Comparison of ENCODE assay signal across 1 cellular context in the genomic region with DNA sequence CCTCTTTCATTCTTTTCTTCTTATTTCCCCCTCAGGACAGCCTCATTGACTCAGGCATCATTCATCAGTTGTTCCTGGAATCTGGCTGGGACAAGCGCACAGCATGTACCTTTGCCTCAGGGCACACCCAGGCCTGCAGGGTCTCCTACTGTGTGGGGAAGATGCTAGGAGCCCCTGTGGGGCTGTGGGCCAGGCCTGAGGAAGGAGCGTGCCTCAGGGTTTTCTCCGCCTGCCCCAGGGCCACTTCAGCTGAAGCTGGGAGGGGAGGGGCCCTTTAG.
TF ChIP-seq lines count a peak whose summit lies in the region.

No MANE protein-coding gene starts in this region.

TF ChIP-seq in IMR-90, 13 proteins besides CTCF, POLR2A, EP300 and RAD21:
- TF ChIP-seq NFE2L2 (IDR thresholded peaks at IDR 0.05; ENCODE audit: low read depth, low read length) = no peak
- no peak for TF ChIP-seq RCOR1 (IDR thresholded peaks at IDR 0.05; ENCODE audit: insufficient replicate concordance, low read length)
- no peak for TF ChIP-seq MAFK (IDR thresholded peaks at IDR 0.05; ENCODE audit: low read depth, low read length)
- no peak for TF ChIP-seq CHD1 (IDR thresholded peaks at IDR 0.05; ENCODE audit: low read depth, low read length)
- TF ChIP-seq SMC3 (IDR thresholded peaks at IDR 0.05; ENCODE audit: low read depth, low read length) = no peak
- TF ChIP-seq, protein P1, sequence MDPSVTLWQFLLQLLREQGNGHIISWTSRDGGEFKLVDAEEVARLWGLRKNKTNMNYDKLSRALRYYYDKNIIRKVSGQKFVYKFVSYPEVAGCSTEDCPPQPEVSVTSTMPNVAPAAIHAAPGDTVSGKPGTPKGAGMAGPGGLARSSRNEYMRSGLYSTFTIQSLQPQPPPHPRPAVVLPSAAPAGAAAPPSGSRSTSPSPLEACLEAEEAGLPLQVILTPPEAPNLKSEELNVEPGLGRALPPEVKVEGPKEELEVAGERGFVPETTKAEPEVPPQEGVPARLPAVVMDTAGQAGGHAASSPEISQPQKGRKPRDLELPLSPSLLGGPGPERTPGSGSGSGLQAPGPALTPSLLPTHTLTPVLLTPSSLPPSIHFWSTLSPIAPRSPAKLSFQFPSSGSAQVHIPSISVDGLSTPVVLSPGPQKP (IDR thresholded peaks at IDR 0.05; ENCODE audit: borderline replicate concordance, low read depth, low read length) = no peak
- TF ChIP-seq, protein P2, sequence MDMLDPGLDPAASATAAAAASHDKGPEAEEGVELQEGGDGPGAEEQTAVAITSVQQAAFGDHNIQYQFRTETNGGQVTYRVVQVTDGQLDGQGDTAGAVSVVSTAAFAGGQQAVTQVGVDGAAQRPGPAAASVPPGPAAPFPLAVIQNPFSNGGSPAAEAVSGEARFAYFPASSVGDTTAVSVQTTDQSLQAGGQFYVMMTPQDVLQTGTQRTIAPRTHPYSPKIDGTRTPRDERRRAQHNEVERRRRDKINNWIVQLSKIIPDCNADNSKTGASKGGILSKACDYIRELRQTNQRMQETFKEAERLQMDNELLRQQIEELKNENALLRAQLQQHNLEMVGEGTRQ (IDR thresholded peaks at IDR 0.05; ENCODE audit: low read depth, low read length) = no peak
- no peak for TF ChIP-seq RFX5 (IDR thresholded peaks at IDR 0.05; ENCODE audit: low read depth, low read length)
- no peak for TF ChIP-seq CEBPB (IDR thresholded peaks at IDR 0.05; ENCODE audit: low read depth, low read length)
- TF ChIP-seq MXI1 (IDR thresholded peaks at IDR 0.05; ENCODE audit: borderline replicate concordance, low read depth, low read length) = no peak
- no peak for TF ChIP-seq FOS (IDR thresholded peaks at IDR 0.05; ENCODE audit: low read depth, low read length)
- TF ChIP-seq BHLHE40 (IDR thresholded peaks at IDR 0.05; ENCODE audit: low read depth, low read length) = no peak
- no peak for TF ChIP-seq MAZ (IDR thresholded peaks at IDR 0.05; ENCODE audit: borderline replicate concordance, low read depth, low read length)
